Comparison of ENCODE assay signal across 15 cellular contexts in genomic region chr19:1182068-1182467, GRCh38. TPM values are rescaled to one million over a fixed set of nuclear protein-coding genes. Genes with fewer than 3 reads are reported as not detected.
DNase-seq lines count a peak whose midpoint lies in the region; ATAC-seq and TF ChIP-seq lines count a peak whose summit lies in the region.
"Had no signal": no experiment of that assay in that cellular context is flagged by ENCODE, and none has a peak within 500 bp of the region (broad histone marks: within the 10 kb centered on the region; RNA-seq: fewer than 3 reads in every experiment).

No MANE protein-coding gene starts in this region.

- no peak overlapping the region for H2AK5ac ChIP-seq in H9 (ENCODE audit: insufficient read length, low read length)

- no peak overlapping the region for H3T11ph ChIP-seq in H9 (ENCODE audit: low read length)

- no peaks in the 10 kb centered on the region for H3K79me1 ChIP-seq in H9 (ENCODE audit: insufficient read depth, low read depth, low read length, poor library complexity, severe bottlenecking)

- no peak overlapping the region for H3K9ac ChIP-seq in H9 (ENCODE audit: extremely low read depth, insufficient read length, low read length)

- no peak for DNase-seq in H9
- DNase-seq in body of pancreas: no peak
- DNase-seq in left lung: no peak
- DNase-seq in stimulated activated effector memory CD8-positive, alpha-beta T cell treated with anti-CD3 and anti-CD28 coated beads, Interleukin-12 subunit alpha, Interleukin-12 subunit beta, amount 100 ng/mL, for 72 hours (ENCODE audit: low spot score in 2 of 2): no peak
- no peak for DNase-seq in NCI-H1105 treated with DMSO at 0.1 percent for 48 hours (lab: John Stamatoyannopoulos, UW)
- DNase-seq in putamen (ENCODE audit: low spot score): no peak
- no peak for DNase-seq in NCI-H2196 (lab: John Stamatoyannopoulos, UW; ENCODE audit: unreplicated experiment)
- DNase-seq: activated CD4-positive, alpha-beta T cell treated with anti-CD3 and anti-CD28 coated beads, Interleukin-2, amount 50 U/mL, for 48 hours; activated T-cell treated with anti-CD3 and anti-CD28 coated beads, Interleukin-2, amount 50 U/mL, for 72 hours; amniotic stem cell; DMS153; Karpas-422; NCI-H1436; NCI-H2227 treated with DMSO at 0.1 percent for 48 hours had no signal

- no peaks in the 10 kb centered on the region; a peak in 1 of 7 replicates for H3K36me3 Mint-ChIP-seq in H9 (ENCODE audit: insufficient read depth in 1 of 3, low read depth in 3 of 3)
- no peaks in the 10 kb centered on the region for H3K36me3 Mint-ChIP-seq in stimulated activated effector memory CD8-positive, alpha-beta T cell treated with anti-CD3 and anti-CD28 coated beads, Interleukin-12 subunit alpha, Interleukin-12 subunit beta, amount 100 ng/mL, for 72 hours

- H3K4me3 Mint-ChIP-seq in H9: no peak overlapping the region; a peak in 1 of 5 replicates
- no peak overlapping the region for H3K4me3 Mint-ChIP-seq in stimulated activated effector memory CD8-positive, alpha-beta T cell treated with anti-CD3 and anti-CD28 coated beads, Interleukin-12 subunit alpha, Interleukin-12 subunit beta, amount 100 ng/mL, for 72 hours

- H3K4me3 ChIP-seq in body of pancreas (no peak overlapping the region), left lung (no peak overlapping the region)

- no peak overlapping the region for H3K4me2 ChIP-seq in H9 (ENCODE audit: insufficient read depth, insufficient read length, low read length)

- H2BK15ac ChIP-seq in H9 (ENCODE audit: low read depth, low read length): no peak overlapping the region

- H3K27ac Mint-ChIP-seq in H9: peak overlapping the region; percentile 62 to 79 (median 71); a peak in 3 of 7 replicates
- peak overlapping the region; percentile 56 for H3K27ac Mint-ChIP-seq in stimulated activated effector memory CD8-positive, alpha-beta T cell treated with anti-CD3 and anti-CD28 coated beads, Interleukin-12 subunit alpha, Interleukin-12 subunit beta, amount 100 ng/mL, for 72 hours
- H3K27ac Mint-ChIP-seq: activated T-cell treated with anti-CD3 and anti-CD28 coated beads, Interleukin-2, amount 50 U/mL, for 72 hours had no signal

- H3K4ac ChIP-seq in H9 (ENCODE audit: low read depth, low read length): no peak overlapping the region

- peaks cover 12 to 14% of the 10 kb centered on the region in 2 experiments for H3K4me1 Mint-ChIP-seq in H9
- H3K4me1 Mint-ChIP-seq in stimulated activated effector memory CD8-positive, alpha-beta T cell treated with anti-CD3 and anti-CD28 coated beads, Interleukin-12 subunit alpha, Interleukin-12 subunit beta, amount 100 ng/mL, for 72 hours: peaks cover 33% of the 10 kb centered on the region

- H3K9me3 Mint-ChIP-seq in H9: no peaks in the 10 kb centered on the region
- no peaks in the 10 kb centered on the region for H3K9me3 Mint-ChIP-seq in stimulated activated effector memory CD8-positive, alpha-beta T cell treated with anti-CD3 and anti-CD28 coated beads, Interleukin-12 subunit alpha, Interleukin-12 subunit beta, amount 100 ng/mL, for 72 hours
- H3K9me3 Mint-ChIP-seq: activated T-cell treated with anti-CD3 and anti-CD28 coated beads, Interleukin-2, amount 50 U/mL, for 72 hours had no signal

- H3K14ac ChIP-seq in H9 (ENCODE audit: insufficient read depth, low read length): no peak overlapping the region

- no peak overlapping the region for H3K56ac ChIP-seq in H9 (ENCODE audit: insufficient read length, low read depth, low read length)

- H3K9me3 ChIP-seq in H9 (ENCODE audit: control insufficient read depth, low read depth, low read length) (no peaks in the 10 kb centered on the region), body of pancreas (no peaks in the 10 kb centered on the region), left lung (no peaks in the 10 kb centered on the region)

- H2BK5ac ChIP-seq in H9 (ENCODE audit: insufficient read length, low read length): no peak overlapping the region

- WGBS in H9 (ENCODE audit: extremely low coverage, insufficient read length, low lambda C conversion rate): no CpG with 5 or more reads among the region's 10 CpGs
- 92 to 97% methylated on average over 6 to 10 of the region's 10 CpGs for WGBS in body of pancreas, 2 donors

- no peaks in the 10 kb centered on the region for H3K27me3 ChIP-seq in H9 (ENCODE audit: insufficient read depth, low read length)
- no peaks in the 10 kb centered on the region for H3K27me3 ChIP-seq in body of pancreas
- H3K27me3 ChIP-seq in left lung: no peaks in the 10 kb centered on the region

- TF ChIP-seq POLR2A in body of pancreas (IDR thresholded peaks at IDR 0.05): no peak

- H3K36me3 ChIP-seq in body of pancreas (replicated peaks in 1 of 2; ENCODE audit: insufficient read depth in 1 of 2, low read depth in 2 of 2) (no peaks in the 10 kb centered on the region), left lung (no peaks in the 10 kb centered on the region)

- no peak overlapping the region for H3K23ac ChIP-seq in H9 (ENCODE audit: insufficient read length, low read depth, low read length)

- H4K5ac ChIP-seq in H9 (ENCODE audit: insufficient read length, low read depth, low read length): no peak overlapping the region

- H3K4me1 ChIP-seq in H9 (ENCODE audit: insufficient read depth, low read length): no peaks in the 10 kb centered on the region
- peaks cover 44% of the 10 kb centered on the region for H3K4me1 ChIP-seq in body of pancreas
- peaks cover 17 to 63% of the 10 kb centered on the region in 2 donors for H3K4me1 ChIP-seq in left lung

- H4K91ac ChIP-seq in H9 (ENCODE audit: insufficient read length, low read depth, low read length): no peak overlapping the region

- no peaks in the 10 kb centered on the region for H3K79me2 ChIP-seq in H9 (ENCODE audit: insufficient read depth, low read length)

- H3K27me3 Mint-ChIP-seq in H9 (ENCODE audit: low read depth): no peaks in the 10 kb centered on the region; the same call in none of the 2 replicates

- no peaks in the 10 kb centered on the region for H3K23me2 ChIP-seq in H9 (ENCODE audit: insufficient read length, low read depth, low read length, poor library complexity, severe bottlenecking)

- H2AFZ ChIP-seq in H9 (ENCODE audit: low read length): no peak overlapping the region

- H2BK20ac ChIP-seq in H9 (ENCODE audit: low read depth, low read length, poor library complexity, severe bottlenecking): no peak overlapping the region

- H3K27ac ChIP-seq in H9 (ENCODE audit: insufficient read length, low read depth, low read length): no peak overlapping the region
- peak overlapping the region; percentile 65 to 87 (median 82) for H3K27ac ChIP-seq in body of pancreas
- H3K27ac ChIP-seq in left lung: peak overlapping the region; percentile 78 to 90

- TF ChIP-seq CTCF in H9 (conservative IDR thresholded peaks at IDR 0.05): no peak
- no peak for TF ChIP-seq CTCF in body of pancreas (IDR thresholded peaks at IDR 0.05)
- TF ChIP-seq CTCF in left lung (IDR thresholded peaks at IDR 0.05): no peak

- H2BK120ac ChIP-seq in H9 (ENCODE audit: low read depth, low read length, poor library complexity, severe bottlenecking): no peak overlapping the region

- no peaks in the 10 kb centered on the region for H4K20me1 ChIP-seq in H9 (ENCODE audit: control insufficient read depth, insufficient read depth, insufficient read length)

- no peak overlapping the region for H4K8ac ChIP-seq in H9 (replicated peaks; ENCODE audit: insufficient read length, low read depth, low read length)

- intact Hi-C loops in body of pancreas (cut with DNase I): no loop called here
- intact Hi-C loops in left lung (cut with DNase I): no loop called here

- H3K18ac ChIP-seq in H9 (ENCODE audit: insufficient read length, low read depth, low read length): no peak overlapping the region

- no peak overlapping the region for H2BK12ac ChIP-seq in H9 (ENCODE audit: insufficient read length, low read depth, low read length)

- ATAC-seq in body of pancreas (no peak), left lung (no peak), HG02588 (IDR thresholded peaks at IDR 0.05; ENCODE audit: unreplicated experiment) (no peak)
- ATAC-seq in stimulated activated effector memory CD8-positive, alpha-beta T cell treated with anti-CD3 and anti-CD28 coated beads, Interleukin-12 subunit alpha, Interleukin-12 subunit beta, amount 100 ng/mL, for 72 hours: no peak
- ATAC-seq: activated T-cell treated with anti-CD3 and anti-CD28 coated beads, Interleukin-2, amount 50 U/mL, for 72 hours had no signal

RNA-seq across cellular contexts. Expression of gene SBNO2, which starts 8.0 kb away (rescaled TPM):
- total RNA-seq in H9 (2021) (41.3 and 46.3 TPM in 2 replicates), body of pancreas (10 to 100 TPM; 14.0 to 30.7 TPM), left lung (100 to 1,000 TPM in 1 of 2 donors, 10 to 100 TPM in 1; 68.3 to 119 TPM)

RNA-seq across cellular contexts. Expression of gene STK11, which starts 23.5 kb away (rescaled TPM):
- total RNA-seq in H9 (2021) (74.3 and 75.5 TPM in 2 replicates), body of pancreas (10 to 100 TPM; 49.0 to 68.6 TPM), left lung (10 to 100 TPM; 42.6 to 52.0 TPM)

RNA-seq across cellular contexts. Expression of gene CBARP, which starts 55.7 kb away (rescaled TPM):
- total RNA-seq in H9 (2021) (25.6 and 28.4 TPM in 2 replicates), body of pancreas (under 1 TPM; 0.33 to 0.78 TPM), left lung (1 to 10 TPM in 1 of 2 donors, under 1 TPM in 1; 0.55 to 1.5 TPM)

RNA-seq across cellular contexts. Expression of gene ATP5F1D, which starts 59.5 kb away (rescaled TPM):
- total RNA-seq in H9 (2021) (179 and 191 TPM in 2 replicates), body of pancreas (100 to 1,000 TPM; 156 to 157 TPM), left lung (100 to 1,000 TPM; 139 to 161 TPM)

Comparison
In these comparisons a context has a peak if more than half of its experiments do, and no peak if none do; other contexts are left out.
1. RNA of gene CBARP, which starts 55.7 kb away (total RNA-seq): 25.6 to 28.4 TPM in H9; 0.55 to 1.5 TPM in left lung and 0.33 to 0.78 TPM in body of pancreas; every median in the first group is over 10 times any median in the second.